20 cellular contexts compared by ENCODE assay signal in the genomic region with DNA sequence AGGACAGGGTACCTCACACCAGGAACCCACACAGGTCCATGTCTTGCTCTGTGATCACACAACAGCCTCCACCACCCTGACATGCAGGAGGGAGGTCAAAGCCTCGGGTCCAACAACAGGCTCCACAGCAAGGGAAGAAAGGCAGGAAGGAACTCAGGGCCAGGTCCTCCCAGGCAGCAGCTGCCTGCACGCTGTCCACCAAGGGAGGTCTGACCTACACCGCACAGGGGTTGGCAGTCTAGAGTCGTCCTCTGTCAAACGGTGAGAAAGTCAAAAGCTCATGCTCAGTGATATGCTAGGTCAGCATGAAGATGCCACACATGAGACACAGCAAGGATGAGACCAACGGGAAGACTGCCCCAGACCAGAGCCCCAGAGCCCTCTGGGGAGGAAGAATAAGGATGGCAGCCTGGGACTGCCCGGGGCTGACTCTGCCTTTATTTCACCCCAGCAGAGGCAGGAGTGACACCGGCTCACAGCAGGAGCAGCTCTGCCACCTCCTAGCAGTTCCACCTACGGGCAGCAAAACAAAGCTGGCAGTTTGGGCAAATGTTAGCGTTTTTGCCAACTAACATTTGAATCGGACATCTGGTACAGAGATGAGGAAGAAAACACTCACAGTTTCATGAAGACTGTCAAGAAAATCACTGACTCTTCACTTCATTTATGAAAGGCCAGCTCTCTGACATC.
"Had no signal": no experiment of that assay in that cellular context is flagged by ENCODE, and none has a peak within 500 bp of the region (broad histone marks: within the 10 kb centered on the region; RNA-seq: fewer than 3 reads in every experiment).

No MANE protein-coding gene starts in this region.

- H3K9me3 ChIP-seq: body of pancreas, mucosa of descending colon, neutrophil, tibial nerve, vagina had no signal

- H3K27me3 Mint-ChIP-seq: activated B cell treated with CpG ODN at 0.5 μM for 24 hours; activated CD4-positive, alpha-beta memory T cell treated with anti-CD3 and anti-CD28 coated beads, Interleukin-2, amount 10 ng/mL, durations not matched to agents 7 days and 5 days; activated CD8-positive, alpha-beta memory T cell treated with anti-CD3 and anti-CD28 coated beads, Interleukin-2, amount 10 ng/mL, durations not matched to agents 7 days and 5 days; naive B cell had no signal

- ATAC-seq: activated CD8-positive, alpha-beta memory T cell treated with anti-CD3 and anti-CD28 coated beads, Interleukin-2, amount 10 ng/mL, durations not matched to agents 7 days and 5 days; body of pancreas; mucosa of descending colon had no signal

- H3K27ac Mint-ChIP-seq: activated B cell treated with CpG ODN at 0.5 μM for 24 hours; activated CD4-positive, alpha-beta memory T cell treated with anti-CD3 and anti-CD28 coated beads, Interleukin-2, amount 10 ng/mL, durations not matched to agents 7 days and 5 days; activated CD8-positive, alpha-beta memory T cell treated with anti-CD3 and anti-CD28 coated beads, Interleukin-2, amount 10 ng/mL, durations not matched to agents 7 days and 5 days; activated naive CD4-positive, alpha-beta T cell treated with anti-CD3 and anti-CD28 coated beads for 36 hours; endodermal cell had no signal

- H3K27ac ChIP-seq: body of pancreas, neutrophil, tibial nerve, vagina had no signal

- H3K4me3 Mint-ChIP-seq: activated B cell treated with CpG ODN at 0.5 μM for 24 hours; activated CD4-positive, alpha-beta memory T cell treated with anti-CD3 and anti-CD28 coated beads, Interleukin-2, amount 10 ng/mL, durations not matched to agents 7 days and 5 days; activated CD8-positive, alpha-beta memory T cell treated with anti-CD3 and anti-CD28 coated beads, Interleukin-2, amount 10 ng/mL, durations not matched to agents 7 days and 5 days; activated naive CD4-positive, alpha-beta T cell treated with anti-CD3 and anti-CD28 coated beads for 36 hours; endodermal cell had no signal

- H3K27me3 ChIP-seq: body of pancreas, neutrophil, tibial nerve, vagina had no signal

- DNase-seq: activated B cell treated with CpG ODN at 0.5 μM for 24 hours; activated CD4-positive, alpha-beta memory T cell treated with anti-CD3 and anti-CD28 coated beads, Interleukin-2, amount 10 ng/mL, durations not matched to agents 7 days and 5 days; activated CD4-positive, alpha-beta T cell treated with anti-CD3 and anti-CD28 coated beads for 4 hours; activated CD8-positive, alpha-beta memory T cell treated with anti-CD3 and anti-CD28 coated beads, Interleukin-2, amount 10 ng/mL, durations not matched to agents 7 days and 5 days; activated naive CD4-positive, alpha-beta T cell treated with anti-CD3 and anti-CD28 coated beads for 36 hours; body of pancreas; endodermal cell; foreskin melanocyte; head of caudate nucleus; kidney glomerular epithelial cell; mesenchymal stem cell; naive B cell; stimulated activated CD8-positive, alpha-beta memory T cell treated with anti-CD3 and anti-CD28 coated beads, Interleukin-4, amount 100 ng/mL, for 48 hours; stimulated activated naive CD4-positive, alpha-beta T cell treated with Interleukin-2 at 50 U/mL for 16 hours; substantia nigra had no signal

- FAIRE-seq: colon had no signal

- H3K4me1 ChIP-seq: body of pancreas, vagina had no signal

- H3K4me3 ChIP-seq: body of pancreas, mucosa of descending colon, tibial nerve, vagina had no signal

- H3K9me3 Mint-ChIP-seq: activated B cell treated with CpG ODN at 0.5 μM for 24 hours; activated CD4-positive, alpha-beta memory T cell treated with anti-CD3 and anti-CD28 coated beads, Interleukin-2, amount 10 ng/mL, durations not matched to agents 7 days and 5 days; activated naive CD4-positive, alpha-beta T cell treated with anti-CD3 and anti-CD28 coated beads for 36 hours had no signal
